In genomic region chr2:234111523-234111922, GRCh38 we compare ENCODE assay signal across 18 cellular contexts.
DNase-seq lines count a peak whose midpoint lies in the region; ATAC-seq, FAIRE-seq and TF ChIP-seq lines count a peak whose summit lies in the region.
"Had no signal": no experiment of that assay in that cellular context is flagged by ENCODE, and none has a peak within 500 bp of the region (broad histone marks: within the 10 kb centered on the region; RNA-seq: fewer than 3 reads in every experiment).

No MANE protein-coding gene starts in this region.

- H3K4me1 Mint-ChIP-seq in Calu3 (ENCODE audit: low read depth, unreplicated experiment), result peaks cover 46% of the 10 kb centered on the region
- no peaks in the 10 kb centered on the region for H3K4me1 Mint-ChIP-seq in activated T-helper 17 cell treated with anti-CD3 and anti-CD28 coated beads, Interleukin-2, amount 50 U/mL, for 72 hours
- H3K4me1 Mint-ChIP-seq: stimulated activated naive B cell treated with anti-CD40 and anti-IgM and Interleukin-4, amounts not matched to agents 10 μg/mL and 1 μg/mL and 100 μg/mL, for 72 hours had no signal

- intact Hi-C loops in Calu3 (cut with micrococcal nuclease; ENCODE audit: unreplicated experiment), result no loop called here
- intact Hi-C loops in testis (cut with DNase I; ENCODE audit: low total_unique reads), result no loop called here
- intact Hi-C loops in left ventricle myocardium inferior (cut with micrococcal nuclease), result no loop called here

- no peak for TF ChIP-seq POLR2A in testis (IDR thresholded peaks at IDR 0.05)

- WGBS in testis, 2 donors, result 72 to 96% methylated on average over 1 of the region's 1 CpG

- H3K4me1 ChIP-seq in testis (no peaks in the 10 kb centered on the region), left ventricle myocardium inferior (no peaks in the 10 kb centered on the region)
- H3K4me1 ChIP-seq: right atrium auricular region had no signal

- CTCF ChIA-PET in Calu3 (lab: Charles Lee), result interaction anchor here (0.6 to 0.8 kb wide), 4 partner anchors 15 to 43 kb away, joined by 3 to 4 read pairs (median 4); no protein-coding TSS in a partner anchor

- no peak for TF ChIP-seq CTCF in Calu3 (IDR thresholded peaks at IDR 0.05; ENCODE audit: unreplicated experiment)
- TF ChIP-seq CTCF in testis (IDR thresholded peaks at IDR 0.05), result no peak
- TF ChIP-seq CTCF in left ventricle myocardium inferior (IDR thresholded peaks at IDR 0.05; ENCODE audit: borderline replicate concordance), result no peak

- no peak overlapping the region for H3K4me3 ChIP-seq in testis
- no peak overlapping the region for H3K4me3 ChIP-seq in left ventricle myocardium inferior
- H3K4me3 ChIP-seq: right atrium auricular region had no signal

- H3K27ac Mint-ChIP-seq in Calu3 (ENCODE audit: unreplicated experiment), result peak overlapping the region; percentile 74
- no peak overlapping the region for H3K27ac Mint-ChIP-seq in activated T-helper 17 cell treated with anti-CD3 and anti-CD28 coated beads, Interleukin-2, amount 50 U/mL, for 72 hours
- H3K27ac Mint-ChIP-seq: brain; CD4-positive, alpha-beta T cell; stimulated activated naive B cell treated with anti-CD40 and anti-IgM and Interleukin-4, amounts not matched to agents 10 μg/mL and 1 μg/mL and 100 μg/mL, for 72 hours; T-helper 2 cell treated with Interferon-gamma antibody and Interleukin-4, amounts not matched to agents 5 μg/mL and 100 μg/mL, for 36 hours had no signal

- no peaks in the 10 kb centered on the region for H3K27me3 Mint-ChIP-seq in Calu3 (ENCODE audit: unreplicated experiment)
- H3K27me3 Mint-ChIP-seq in activated T-helper 17 cell treated with anti-CD3 and anti-CD28 coated beads, Interleukin-2, amount 50 U/mL, for 72 hours, result peaks cover 4% of the 10 kb centered on the region
- H3K27me3 Mint-ChIP-seq: CD4-positive, alpha-beta T cell had no signal

- H3K27ac ChIP-seq in testis, result no peak overlapping the region
- H3K27ac ChIP-seq in left ventricle myocardium inferior (replicated peaks), result no peak overlapping the region
- H3K27ac ChIP-seq: right atrium auricular region had no signal

- no peaks in the 10 kb centered on the region for H3K36me3 Mint-ChIP-seq in Calu3 (ENCODE audit: insufficient read depth, unreplicated experiment)
- H3K36me3 Mint-ChIP-seq in activated T-helper 17 cell treated with anti-CD3 and anti-CD28 coated beads, Interleukin-2, amount 50 U/mL, for 72 hours (ENCODE audit: low read depth), result no peaks in the 10 kb centered on the region
- H3K36me3 Mint-ChIP-seq: brain; stimulated activated naive B cell treated with anti-CD40 and anti-IgM and Interleukin-4, amounts not matched to agents 10 μg/mL and 1 μg/mL and 100 μg/mL, for 72 hours had no signal

- H3K27me3 ChIP-seq in testis, result no peaks in the 10 kb centered on the region
- H3K27me3 ChIP-seq in left ventricle myocardium inferior (ENCODE audit: low read depth), result peaks cover 35% of the 10 kb centered on the region
- H3K27me3 ChIP-seq: right atrium auricular region had no signal

- peak; percentile 74 for ATAC-seq in activated T-helper 17 cell treated with anti-CD3 and anti-CD28 coated beads, Interleukin-2, amount 50 U/mL, for 72 hours (replicated peaks)
- ATAC-seq: left colon; stimulated activated naive B cell treated with anti-CD40 and anti-IgM and Interleukin-4, amounts not matched to agents 10 μg/mL and 1 μg/mL and 100 μg/mL, for 72 hours had no signal

- BruUV-seq in Calu3 (replicated peaks; lab: Mats Ljungman, UMichigan), result no TSS peak

- no peak for FAIRE-seq in HTR-8/SVneo (lab: Jason Lieb, UNC)

- no peak overlapping the region for H3K4me3 Mint-ChIP-seq in Calu3 (ENCODE audit: low read depth, unreplicated experiment)
- no peak overlapping the region for H3K4me3 Mint-ChIP-seq in activated T-helper 17 cell treated with anti-CD3 and anti-CD28 coated beads, Interleukin-2, amount 50 U/mL, for 72 hours
- H3K4me3 Mint-ChIP-seq: brain; CD4-positive, alpha-beta T cell; stimulated activated naive B cell treated with anti-CD40 and anti-IgM and Interleukin-4, amounts not matched to agents 10 μg/mL and 1 μg/mL and 100 μg/mL, for 72 hours; T-helper 2 cell treated with Interferon-gamma antibody and Interleukin-4, amounts not matched to agents 5 μg/mL and 100 μg/mL, for 36 hours had no signal

- H3K9me3 ChIP-seq in testis, result no peaks in the 10 kb centered on the region
- H3K9me3 ChIP-seq in left ventricle myocardium inferior (replicated peaks), result no peaks in the 10 kb centered on the region
- H3K9me3 ChIP-seq: right atrium auricular region had no signal

- H3K36me3 ChIP-seq in testis (ENCODE audit: low read depth, missing control alignments), result no peaks in the 10 kb centered on the region
- H3K36me3 ChIP-seq in left ventricle myocardium inferior, result no peaks in the 10 kb centered on the region
- H3K36me3 ChIP-seq: right atrium auricular region had no signal

- peak; percentile 33 for DNase-seq in Calu3
- peak; percentile 40 for DNase-seq in HTR-8/SVneo (ENCODE audit: insufficient read length, low spot score)
- DNase-seq in kidney tubule cell (ENCODE audit: low spot score), result peak; percentile 94
- DNase-seq in NCI-H345 (lab: John Stamatoyannopoulos, UW), result no peak
- DNase-seq in testis, result no peak
- no peak for DNase-seq in NCI-H1048 (lab: John Stamatoyannopoulos, UW)
- DNase-seq in left ventricle myocardium inferior, result no peak
- DNase-seq: CD4-positive, alpha-beta T cell; glutamatergic neuron; left colon; NCI-H1105; NCI-H510A; stimulated activated CD4-positive, alpha-beta T cell treated with anti-CD3 and anti-CD28 coated beads, Interleukin-4, amount 100 ng/mL, for 24 hours; stimulated activated naive B cell treated with anti-CD40 and anti-IgM and Interleukin-4, amounts not matched to agents 10 μg/mL and 1 μg/mL and 100 μg/mL, for 72 hours had no signal

- H3K9me3 Mint-ChIP-seq in Calu3 (ENCODE audit: low read depth, unreplicated experiment), result no peaks in the 10 kb centered on the region
- no peaks in the 10 kb centered on the region for H3K9me3 Mint-ChIP-seq in activated T-helper 17 cell treated with anti-CD3 and anti-CD28 coated beads, Interleukin-2, amount 50 U/mL, for 72 hours
- H3K9me3 Mint-ChIP-seq: T-helper 2 cell treated with Interferon-gamma antibody and Interleukin-4, amounts not matched to agents 5 μg/mL and 100 μg/mL, for 36 hours had no signal

Comparison
In these comparisons a context has a peak if more than half of its experiments do, and no peak if none do; other contexts are left out.
1. DNase-seq: peak in Calu3 (single experiment), HTR-8/SVneo (single experiment) and kidney tubule cell (single experiment); none in NCI-H345 (single experiment), testis (single experiment), NCI-H1048 (single experiment) and left ventricle myocardium inferior (single experiment).